13 cellular contexts compared by ENCODE assay signal in genomic region chr7:65946895-65947294, GRCh38. TPM values are rescaled to one million over a fixed set of nuclear protein-coding genes. Genes with fewer than 3 reads are reported as not detected.
DNase-seq lines count a peak whose midpoint lies in the region; ATAC-seq and TF ChIP-seq lines count a peak whose summit lies in the region.
"Had no signal": no experiment of that assay in that cellular context is flagged by ENCODE, and none has a peak within 500 bp of the region (broad histone marks: within the 10 kb centered on the region; RNA-seq: fewer than 3 reads in every experiment).

No MANE protein-coding gene starts in this region.

- WGBS in GM23248 (ENCODE audit: low coverage in 1 of 2, low lambda C conversion rate in 2 of 2, missing lambda C conversion rate in 2 of 2), 2 experiments, result 54 to 56% methylated on average over 4 of the region's 4 CpGs

- H3K27ac ChIP-seq in GM23248 (peak overlapping the region; percentile 31; the same call in 1 of the 2 replicates), RWPE2 (ENCODE audit: poor library complexity, severe bottlenecking) (no peak overlapping the region)
- H3K27ac ChIP-seq: tibial artery had no signal

- H3K27me3 ChIP-seq in GM23248 (replicated peaks; ENCODE audit: insufficient read depth) (no peaks in the 10 kb centered on the region), RWPE2 (ENCODE audit: insufficient read depth, poor library complexity, severe bottlenecking) (no peaks in the 10 kb centered on the region)
- H3K27me3 ChIP-seq: tibial artery had no signal

- in situ Hi-C loops in GM23248 (cut with MboI), result no loop called here

- H3K9ac ChIP-seq in GM23248, result no peak overlapping the region

- H3K4me2 ChIP-seq in GM23248 (ENCODE audit: unreplicated experiment), result no peak overlapping the region

- H4K20me1 ChIP-seq in GM23248 (ENCODE audit: insufficient read depth), result no peaks in the 10 kb centered on the region

- H3K4me1 ChIP-seq in GM23248 (ENCODE audit: insufficient read depth), result no peaks in the 10 kb centered on the region
- peaks cover 11% of the 10 kb centered on the region for H3K4me1 ChIP-seq in RWPE2 (ENCODE audit: insufficient read depth, poor library complexity, severe bottlenecking)

- H3F3A ChIP-seq in GM23248 (ENCODE audit: insufficient read depth), result no peaks in the 10 kb centered on the region

- ATAC-seq in RWPE2 (ENCODE audit: low read depth), result peak; percentile 42; the same call in 1 of the 3 replicates
- peak; percentile 86 for ATAC-seq in sciatic nerve
- ATAC-seq in GM21515 (IDR thresholded peaks at IDR 0.05; ENCODE audit: unreplicated experiment), result no peak
- ATAC-seq in GM18868 (IDR thresholded peaks at IDR 0.05; ENCODE audit: unreplicated experiment), result no peak
- ATAC-seq: HCT116, left ventricle myocardium superior had no signal

- peak; percentile 59 for DNase-seq in GM23248
- DNase-seq in RWPE2 (ENCODE audit: low spot score), result no peak
- DNase-seq in fibroblast of mammary gland (ENCODE audit: low read depth), result peak; percentile 81
- no peak for DNase-seq in sciatic nerve (ENCODE audit: low spot score)
- no peak for DNase-seq in ecto neural progenitor cell (ENCODE audit: low spot score)
- DNase-seq in activated naive CD4-positive, alpha-beta T cell treated with anti-CD3 and anti-CD28 coated beads, Interleukin-2, amount 50 U/mL, for 16 hours, result no peak
- DNase-seq: left ventricle myocardium superior; NCI-H1092 treated with DMSO at 0.1 percent for 48 hours; NK-92 treated with Interleukin-12 subunit alpha and Interleukin-12 subunit beta, amount 100 ng/mL, for 24 hours had no signal

- intact Hi-C loops in sciatic nerve (cut with DNase I), result no loop called here

- no peaks in the 10 kb centered on the region for H3K9me3 ChIP-seq in GM23248 (ENCODE audit: low read depth)
- H3K9me3 ChIP-seq in RWPE2 (ENCODE audit: severe bottlenecking), result no peaks in the 10 kb centered on the region
- H3K9me3 ChIP-seq: tibial artery had no signal

- H3K36me3 ChIP-seq in GM23248 (ENCODE audit: low read depth) (no peaks in the 10 kb centered on the region), RWPE2 (ENCODE audit: low read depth) (0 out of 2 replicates have a peak, but pooled peaks cover 4% of the 10 kb centered on the region)
- H3K36me3 ChIP-seq: tibial artery had no signal

- no peak overlapping the region for H3K4me3 ChIP-seq in GM23248
- H3K4me3 ChIP-seq in RWPE2 (ENCODE audit: severe bottlenecking), result no peak overlapping the region
- no peak overlapping the region for H3K4me3 ChIP-seq in fibroblast of mammary gland (ENCODE audit: control insufficient read depth, low read depth, low read length)
- H3K4me3 ChIP-seq: tibial artery had no signal

- peaks cover 28% of the 10 kb centered on the region for H3K79me2 ChIP-seq in GM23248 (ENCODE audit: insufficient read depth)

- H2AFZ ChIP-seq in GM23248, result no peak overlapping the region

- no peaks in the 10 kb centered on the region for H3K9me2 ChIP-seq in GM23248 (ENCODE audit: insufficient read depth)

- no peak for TF ChIP-seq CTCF in RWPE2 (IDR thresholded peaks at IDR 0.05; ENCODE audit: poor library complexity, severe bottlenecking)
- no peak for TF ChIP-seq CTCF in fibroblast of mammary gland (conservative IDR thresholded peaks at IDR 0.05; ENCODE audit: control insufficient read depth, insufficient read depth, low read depth, low read length)

RNA-seq across cellular contexts. Expression of gene GUSB, which starts 35.1 kb away (rescaled TPM):
- 11.6 and 22.9 TPM in 2 replicates for total RNA-seq in GM23248 (2014; rRNA removed; shearing (Covaris generic))
- 39.7 and 40.3 TPM in 2 replicates for polyA plus RNA-seq in GM23248 (2016; fragmentation: Nextera tagmentation; extraction: Ambion mirVana)
- total RNA-seq in sciatic nerve, result 46.6 TPM

Comparison
In these comparisons a context has a peak if more than half of its experiments do, and no peak if none do; other contexts are left out.
1. DNase-seq: peak in GM23248 (single experiment) and fibroblast of mammary gland (single experiment); none in RWPE2 (single experiment), sciatic nerve (single experiment), ecto neural progenitor cell (single experiment) and activated naive CD4-positive, alpha-beta T cell treated with anti-CD3 and anti-CD28 coated beads, Interleukin-2, amount 50 U/mL, for 16 hours (single experiment).
2. ATAC-seq: peak in RWPE2 (single experiment) and sciatic nerve (single experiment); none in GM21515 (single experiment) and GM18868 (single experiment).